17 cellular contexts compared by ENCODE assay signal in the genomic region with DNA sequence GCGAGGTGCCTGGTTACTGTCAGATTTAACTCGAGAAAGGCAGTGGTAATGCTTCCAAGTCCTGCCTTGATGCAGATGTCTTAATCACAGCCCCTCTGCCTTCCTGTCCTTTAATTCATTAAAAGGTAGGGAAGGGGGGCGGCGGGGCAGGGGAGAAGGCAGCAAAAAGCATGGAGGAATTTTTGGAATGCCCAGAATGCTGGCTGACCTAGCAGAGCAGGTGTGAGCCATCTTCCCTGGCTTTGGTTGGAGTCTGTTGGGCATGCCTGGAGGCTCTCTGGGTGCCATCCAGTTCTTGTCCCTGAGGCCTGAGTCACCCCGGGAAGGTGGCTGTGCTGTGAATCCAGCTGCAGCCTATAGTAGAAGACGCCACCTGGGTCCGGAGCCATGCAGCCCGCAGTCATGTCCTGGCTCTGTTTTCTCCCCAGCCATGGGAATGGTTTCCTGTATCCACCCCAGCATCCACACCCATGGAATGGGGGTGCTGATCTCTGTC. TPM values are rescaled to one million over a fixed set of nuclear protein-coding genes. Genes with fewer than 3 reads are reported as not detected.
DNase-seq lines count a peak whose midpoint lies in the region; ATAC-seq and TF ChIP-seq lines count a peak whose summit lies in the region.
"Had no signal": no experiment of that assay in that cellular context is flagged by ENCODE, and none has a peak within 500 bp of the region (broad histone marks: within the 10 kb centered on the region; RNA-seq: fewer than 3 reads in every experiment).

No MANE protein-coding gene starts in this region.

- H3K27ac ChIP-seq in GM23248 = no peak overlapping the region
- peak overlapping the region; percentile 96 for H3K27ac ChIP-seq in SK-N-SH (ENCODE audit: low read depth in 2 of 2, low read length in 1 of 2)
- H3K27ac ChIP-seq in heart right ventricle = peak overlapping the region in 9 of 10 donors; percentile 4 to 89 (median 79)
- H3K27ac ChIP-seq in parathyroid adenoma = peak overlapping the region; percentile 92

- H2AFZ ChIP-seq in GM23248 (no peak overlapping the region), SK-N-SH (ENCODE audit: low read depth) (no peak overlapping the region), parathyroid adenoma (no peak overlapping the region)

- CTCF ChIA-PET in SK-N-SH (lab: Yijun Ruan, JAX) = interaction anchor here (1.1 kb wide), 1 partner anchor 81 kb away, joined by 3 read pairs; no protein-coding TSS in a partner anchor

- H3K79me2 ChIP-seq in GM23248 (ENCODE audit: insufficient read depth) (no peaks in the 10 kb centered on the region), SK-N-SH (ENCODE audit: insufficient read depth) (peaks cover 57% of the 10 kb centered on the region), parathyroid adenoma (peaks cover 4% of the 10 kb centered on the region)

- H3K9ac ChIP-seq in GM23248 = no peak overlapping the region
- H3K9ac ChIP-seq in SK-N-SH = no peak overlapping the region
- H3K9ac ChIP-seq in parathyroid adenoma = no peak overlapping the region

- peak in 1 of 2 experiments; percentile 78; a peak in 1 of 4 replicates for TF ChIP-seq EP300 in SK-N-SH (IDR thresholded peaks at IDR 0.05; ENCODE audit: borderline replicate concordance in 1 of 2, low read depth in 1 of 2, low read length in 1 of 2)

- H3K9me2 ChIP-seq in GM23248 (ENCODE audit: insufficient read depth) = no peaks in the 10 kb centered on the region
- H3K9me2 ChIP-seq in SK-N-SH = no peaks in the 10 kb centered on the region

- TF ChIP-seq CTCF in SK-N-SH (IDR thresholded peaks at IDR 0.05) = no peak
- no peak for TF ChIP-seq CTCF in heart right ventricle (IDR thresholded peaks at IDR 0.05)
- no peak for TF ChIP-seq CTCF in parathyroid adenoma (IDR thresholded peaks at IDR 0.05)

- no peaks in the 10 kb centered on the region for H3K27me3 ChIP-seq in GM23248 (replicated peaks; ENCODE audit: insufficient read depth)
- H3K27me3 ChIP-seq in SK-N-SH (ENCODE audit: insufficient read depth) = no peaks in the 10 kb centered on the region
- no peaks in the 10 kb centered on the region for H3K27me3 ChIP-seq in heart right ventricle
- no peaks in the 10 kb centered on the region for H3K27me3 ChIP-seq in parathyroid adenoma (ENCODE audit: control insufficient read depth, insufficient read depth, low read length)

- DNase-seq in GM23248 (peak; percentile 56), SK-N-SH (no peak), heart right ventricle (peak in 1 of 2 donors; percentile 29), pons (ENCODE audit: low spot score) (no peak), SKM-1 treated with dmso at 0.1 percent for 144 hours (lab: John Stamatoyannopoulos, UW; ENCODE audit: unreplicated experiment) (no peak), NCI-H128 (lab: John Stamatoyannopoulos, UW; ENCODE audit: unreplicated experiment) (no peak)
- DNase-seq: NCI-H345; SIG-M5; stimulated activated CD4-positive, alpha-beta T cell treated with anti-CD3 and anti-CD28 coated beads, Interleukin-2, amount 100 ng/mL, for 24 hours; stimulated activated naive CD4-positive, alpha-beta T cell had no signal

- 0 out of 2 replicates have a peak, but pooled peaks cover 14% of the 10 kb centered on the region for H3F3A ChIP-seq in GM23248 (ENCODE audit: insufficient read depth)
- H3F3A ChIP-seq in SK-N-SH (replicated peaks; ENCODE audit: insufficient read depth) = peaks cover 35% of the 10 kb centered on the region

- H3K4me2 ChIP-seq in GM23248 (ENCODE audit: unreplicated experiment) (no peak overlapping the region), SK-N-SH (peak overlapping the region; percentile 51; the same call in 1 of the 2 replicates), parathyroid adenoma (ENCODE audit: low read length) (no peak overlapping the region)

- H4K20me1 ChIP-seq in GM23248 (ENCODE audit: insufficient read depth) = no peaks in the 10 kb centered on the region
- no peaks in the 10 kb centered on the region for H4K20me1 ChIP-seq in SK-N-SH (ENCODE audit: insufficient read depth)

- H3K4me1 ChIP-seq in GM23248 (ENCODE audit: insufficient read depth) = peaks cover 20% of the 10 kb centered on the region
- peaks cover 27 to 30% of the 10 kb centered on the region in 2 experiments for H3K4me1 ChIP-seq in SK-N-SH (ENCODE audit: control insufficient read depth in 1 of 2, insufficient read depth in 2 of 2, low read depth in 1 of 2, low read length in 1 of 2)
- peaks cover 15 to 95% (median 62%) of the 10 kb centered on the region in 9 donors for H3K4me1 ChIP-seq in heart right ventricle
- peaks cover 15% of the 10 kb centered on the region for H3K4me1 ChIP-seq in parathyroid adenoma

- H3K36me3 ChIP-seq in GM23248 (ENCODE audit: low read depth) = no peaks in the 10 kb centered on the region
- H3K36me3 ChIP-seq in SK-N-SH (replicated peaks in 1 of 2; ENCODE audit: control insufficient read depth in 1 of 2, insufficient read depth in 2 of 2, low read length in 1 of 2) = no peaks in the 10 kb centered on the region
- no peaks in the 10 kb centered on the region for H3K36me3 ChIP-seq in heart right ventricle
- no peaks in the 10 kb centered on the region for H3K36me3 ChIP-seq in parathyroid adenoma (ENCODE audit: control insufficient read depth, insufficient read depth, low read length)

- 51 to 55% methylated on average over 8 of the region's 8 CpGs for WGBS in GM23248 (ENCODE audit: low coverage in 1 of 2, low lambda C conversion rate in 2 of 2, missing lambda C conversion rate in 2 of 2), 2 experiments
- 35% methylated on average over 6 of the region's 8 CpGs for WGBS in SK-N-SH (ENCODE audit: low lambda C conversion rate)
- WGBS in heart right ventricle, 2 donors = 54 to 65% methylated on average over 8 of the region's 8 CpGs

- in situ Hi-C loops in GM23248 (cut with MboI) = no loop called here

- POLR2A ChIA-PET in SK-N-SH (lab: Yijun Ruan, JAX) = no interaction called here

- TF ChIP-seq RAD21 in SK-N-SH (IDR thresholded peaks at IDR 0.05; ENCODE audit: low read length) = no peak

- H3K4me3 ChIP-seq in GM23248 = no peak overlapping the region
- H3K4me3 ChIP-seq in SK-N-SH (ENCODE audit: low read depth in 2 of 2, low read length in 1 of 2) = no peak overlapping the region
- H3K4me3 ChIP-seq in heart right ventricle = no peak overlapping the region
- H3K4me3 ChIP-seq in parathyroid adenoma (ENCODE audit: low read depth, low read length) = no peak overlapping the region

- ATAC-seq in heart right ventricle (peak in 5 of 8 donors; percentile 10 to 57 (median 30)), GM21447 (IDR thresholded peaks at IDR 0.05; ENCODE audit: unreplicated experiment) (no peak)

- no peaks in the 10 kb centered on the region for H3K9me3 ChIP-seq in GM23248 (ENCODE audit: low read depth)
- no peaks in the 10 kb centered on the region for H3K9me3 ChIP-seq in SK-N-SH
- no peaks in the 10 kb centered on the region for H3K9me3 ChIP-seq in heart right ventricle
- H3K9me3 ChIP-seq in parathyroid adenoma (ENCODE audit: control insufficient read depth, low read length) = no peaks in the 10 kb centered on the region

- intact Hi-C loops in heart right ventricle (cut with DNase I) = loop anchor here in 1 of 10 donors (5.0 kb wide), 1 partner anchor 49 kb away; no protein-coding TSS in a partner anchor

TF ChIP-seq in SK-N-SH, 30 proteins besides CTCF, POLR2A, EP300 and RAD21 (continues in another document):
- TF ChIP-seq TCF12 (IDR thresholded peaks at IDR 0.05) (peak; percentile 93), NFIC (IDR thresholded peaks at IDR 0.05; ENCODE audit: borderline replicate concordance) (peak; percentile 65), TEAD4 (IDR thresholded peaks at IDR 0.05; ENCODE audit: borderline replicate concordance, insufficient read depth) (peak; percentile 96), POLR2AphosphoS5 (IDR thresholded peaks at IDR 0.05; ENCODE audit: low read depth, low read length) (peak; percentile 22; the same call in 1 of the 2 replicates), PBX3 (IDR thresholded peaks at IDR 0.05) (peak; percentile 50; the same call in 1 of the 2 replicates), FOSL2 (IDR thresholded peaks at IDR 0.05; ENCODE audit: borderline replicate concordance, low read depth) (peak; percentile 45; the same call in 1 of the 2 replicates)
- TF ChIP-seq, protein P1, sequence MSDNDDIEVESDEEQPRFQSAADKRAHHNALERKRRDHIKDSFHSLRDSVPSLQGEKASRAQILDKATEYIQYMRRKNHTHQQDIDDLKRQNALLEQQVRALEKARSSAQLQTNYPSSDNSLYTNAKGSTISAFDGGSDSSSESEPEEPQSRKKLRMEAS (IDR thresholded peaks at IDR 0.05; ENCODE audit: low read depth) = peak; percentile 67; the same call in 1 of the 2 replicates

RNA-seq across cellular contexts. Expression of gene KIAA1671, which starts 15.6 kb away (rescaled TPM):
- 0.51 and 0.76 TPM in 2 replicates for total RNA-seq in GM23248 (2014; rRNA removed; shearing (Covaris generic))
- polyA plus RNA-seq in GM23248 (2016; fragmentation: Nextera tagmentation; extraction: Ambion mirVana) = 0.25 and 0.39 TPM in 2 replicates
- 7.0 and 7.4 TPM in 2 replicates for polyA plus RNA-seq in SK-N-SH (2012; rRNA removed)
- polyA plus RNA-seq in SK-N-SH (2012; cell fraction: cytosol; rRNA removed) = 5.4 and 6.5 TPM in 2 replicates
- 7.3 and 11.2 TPM in 2 replicates for polyA plus RNA-seq in SK-N-SH (2012; cell fraction: nucleus; rRNA removed)
- total RNA-seq in heart right ventricle = 10 to 100 TPM in 9 of 10 donors, 1 to 10 TPM in 1; 8.9 to 26.2 (median 14.0) TPM
- 1 to 10 TPM; 2.9 to 5.7 TPM for polyA plus RNA-seq in heart right ventricle
- polyA plus RNA-seq: CD14-positive monocyte had no signal

RNA-seq across cellular contexts. Expression of gene LHFPL7, which starts 21.6 kb away (rescaled TPM):
- total RNA-seq in GM23248 (2014; rRNA removed; shearing (Covaris generic)) = not detected in 2 replicates
- not detected in 2 replicates for polyA plus RNA-seq in GM23248 (2016; fragmentation: Nextera tagmentation; extraction: Ambion mirVana)
- not detected in 2 replicates for polyA plus RNA-seq in SK-N-SH (2012; rRNA removed)
- polyA plus RNA-seq in SK-N-SH (2012; cell fraction: cytosol; rRNA removed) = not detected in 2 replicates
- not detected in 2 replicates for polyA plus RNA-seq in SK-N-SH (2012; cell fraction: nucleus; rRNA removed)
- total RNA-seq in heart right ventricle = not detected
- polyA plus RNA-seq in heart right ventricle = not detected
- total RNA-seq: dermis microvascular lymphatic vessel endothelial cell, G401, glomerular endothelial cell, posterior vena cava had no signal
- polyA plus RNA-seq: CD14-positive monocyte had no signal
